In genomic region chr10:125028291-125028867, GRCh38 we compare ENCODE assay signal across 13 cellular contexts.
DNase-seq lines count a peak whose midpoint lies in the region; ATAC-seq and TF ChIP-seq lines count a peak whose summit lies in the region.
"Had no signal": no experiment of that assay in that cellular context is flagged by ENCODE, and none has a peak within 500 bp of the region (broad histone marks: within the 10 kb centered on the region; RNA-seq: fewer than 3 reads in every experiment).

No MANE protein-coding gene starts in this region.

- peak overlapping the region; percentile 18 for H3K27ac ChIP-seq in mesodermal cell (ENCODE audit: low read depth, low read length, severe bottlenecking)
- H3K27ac ChIP-seq: KMS-11, right lobe of liver had no signal

- H3K36me3 ChIP-seq in mesodermal cell (ENCODE audit: control insufficient read depth, insufficient read depth, low read length) = peaks cover 79% of the 10 kb centered on the region
- H3K36me3 ChIP-seq: right lobe of liver had no signal

- H3K4me3 Mint-ChIP-seq in natural killer cell = no peak overlapping the region
- no peak overlapping the region for H3K4me3 Mint-ChIP-seq in natural killer cell treated with Interleukin-12 subunit alpha and Interleukin-12 subunit beta and Interleukin-15 and Interleukin-18, amount 100 ng/mL, for 72 hours
- H3K4me3 Mint-ChIP-seq: activated CD4-positive, alpha-beta memory T cell treated with anti-CD3 and anti-CD28 coated beads, Interleukin-2, amount 10 ng/mL, durations not matched to agents 7 days and 5 days had no signal

- no peak for DNase-seq in natural killer cell
- no peak for DNase-seq in natural killer cell treated with Interleukin-12 subunit alpha and Interleukin-12 subunit beta and Interleukin-15 and Interleukin-18, amount 100 ng/mL, for 72 hours (ENCODE audit: low spot score)
- peak; percentile 57 for DNase-seq in cerebellum (ENCODE audit: low spot score)
- DNase-seq in mesenteric fat pad (ENCODE audit: low spot score) = no peak
- no peak for DNase-seq in activated naive CD4-positive, alpha-beta T cell treated with anti-CD3 and anti-CD28 coated beads, Interleukin-2, amount 50 U/mL, for 16 hours
- DNase-seq in superior temporal gyrus (ENCODE audit: extremely low spot score) = no peak
- DNase-seq in kidney glomerular epithelial cell (lab: John Stamatoyannopoulos, UW) = no peak
- DNase-seq: activated CD4-positive, alpha-beta memory T cell treated with anti-CD3 and anti-CD28 coated beads, Interleukin-2, amount 10 ng/mL, durations not matched to agents 7 days and 5 days; activated naive CD4-positive, alpha-beta T cell treated with Interleukin-2 at 50 U/mL for 16 hours; effector CD4-positive, alpha-beta T cell; right lobe of liver had no signal

- H3K9me3 Mint-ChIP-seq in natural killer cell = no peaks in the 10 kb centered on the region
- no peaks in the 10 kb centered on the region for H3K9me3 Mint-ChIP-seq in natural killer cell treated with Interleukin-12 subunit alpha and Interleukin-12 subunit beta and Interleukin-15 and Interleukin-18, amount 100 ng/mL, for 72 hours
- H3K9me3 Mint-ChIP-seq: activated CD4-positive, alpha-beta memory T cell treated with anti-CD3 and anti-CD28 coated beads, Interleukin-2, amount 10 ng/mL, durations not matched to agents 7 days and 5 days had no signal

- H3K4me1 Mint-ChIP-seq in natural killer cell = peaks cover 63 to 76% of the 10 kb centered on the region in 2 donors
- peaks cover 14 to 54% of the 10 kb centered on the region in 2 donors for H3K4me1 Mint-ChIP-seq in natural killer cell treated with Interleukin-12 subunit alpha and Interleukin-12 subunit beta and Interleukin-15 and Interleukin-18, amount 100 ng/mL, for 72 hours (ENCODE audit: low read depth in 2 of 2)
- H3K4me1 Mint-ChIP-seq: activated CD4-positive, alpha-beta memory T cell treated with anti-CD3 and anti-CD28 coated beads, Interleukin-2, amount 10 ng/mL, durations not matched to agents 7 days and 5 days had no signal

- 84 to 90% methylated on average over 5 to 9 of the region's 9 CpGs for WGBS in mesodermal cell (ENCODE audit: insufficient coverage in 2 of 2), 2 experiments

- H3K36me3 Mint-ChIP-seq in natural killer cell = no peaks in the 10 kb centered on the region
- no peaks in the 10 kb centered on the region for H3K36me3 Mint-ChIP-seq in natural killer cell treated with Interleukin-12 subunit alpha and Interleukin-12 subunit beta and Interleukin-15 and Interleukin-18, amount 100 ng/mL, for 72 hours

- intact Hi-C loops in natural killer cell (cut with micrococcal nuclease) = no loop called here

- no peak overlapping the region for H3K4me3 ChIP-seq in mesodermal cell (ENCODE audit: extremely low read depth, insufficient read depth, low read length, poor library complexity, severe bottlenecking)
- H3K4me3 ChIP-seq: right lobe of liver had no signal

- H3K9me3 ChIP-seq in mesodermal cell (ENCODE audit: control insufficient read depth, low read length) = no peaks in the 10 kb centered on the region
- H3K9me3 ChIP-seq: right lobe of liver had no signal

- no peaks in the 10 kb centered on the region for H3K27me3 Mint-ChIP-seq in natural killer cell (ENCODE audit: low read depth in 2 of 2)
- H3K27me3 Mint-ChIP-seq in natural killer cell treated with Interleukin-12 subunit alpha and Interleukin-12 subunit beta and Interleukin-15 and Interleukin-18, amount 100 ng/mL, for 72 hours = no peaks in the 10 kb centered on the region
- H3K27me3 Mint-ChIP-seq: activated CD4-positive, alpha-beta memory T cell treated with anti-CD3 and anti-CD28 coated beads, Interleukin-2, amount 10 ng/mL, durations not matched to agents 7 days and 5 days had no signal

- ATAC-seq in natural killer cell = no peak
- no peak for ATAC-seq in natural killer cell treated with Interleukin-12 subunit alpha and Interleukin-12 subunit beta and Interleukin-15 and Interleukin-18, amount 100 ng/mL, for 72 hours
- ATAC-seq: right lobe of liver had no signal

- no peak for TF ChIP-seq CTCF in natural killer cell (IDR thresholded peaks at IDR 0.05)

- peak overlapping the region; percentile 56 to 75 for H3K27ac Mint-ChIP-seq in natural killer cell
- peak overlapping the region in 1 of 2 donors; percentile 18 for H3K27ac Mint-ChIP-seq in natural killer cell treated with Interleukin-12 subunit alpha and Interleukin-12 subunit beta and Interleukin-15 and Interleukin-18, amount 100 ng/mL, for 72 hours
- H3K27ac Mint-ChIP-seq: activated CD4-positive, alpha-beta memory T cell treated with anti-CD3 and anti-CD28 coated beads, Interleukin-2, amount 10 ng/mL, durations not matched to agents 7 days and 5 days had no signal

- peaks cover 35% of the 10 kb centered on the region for H3K4me1 ChIP-seq in mesodermal cell (ENCODE audit: control insufficient read depth, insufficient read depth, low read length, poor library complexity, severe bottlenecking)
